In genomic region chr17:58659714-58660084, GRCh38 we compare ENCODE assay signal across 8 cellular contexts. TPM values are rescaled to one million over a fixed set of nuclear protein-coding genes. Genes with fewer than 3 reads are reported as not detected.
DNase-seq lines count a peak whose midpoint lies in the region; ATAC-seq and TF ChIP-seq lines count a peak whose summit lies in the region.
"Not testable (repeated sequence)": the region's sequence is repeated elsewhere in the genome, so short reads cannot be mapped to it uniquely, and the experiment has no call there.

No MANE protein-coding gene starts in this region.

- H3K18ac ChIP-seq in mesenchymal stem cell (ENCODE audit: low read depth in 1 of 2, low read length in 2 of 2): not testable (repeated sequence)

- peak overlapping the region; percentile 73 for H3K9ac ChIP-seq in NT2/D1 (ENCODE audit: insufficient read length, low read depth)
- peak overlapping the region; percentile 97 for H3K9ac ChIP-seq in mammary epithelial cell (ENCODE audit: insufficient read depth, low read length)
- H3K9ac ChIP-seq in mesenchymal stem cell (ENCODE audit: low read length): peak overlapping the region; percentile 96
- H3K9ac ChIP-seq in rectal smooth muscle tissue (ENCODE audit: low read length): not testable (repeated sequence)

- not testable (repeated sequence) for H3K79me1 ChIP-seq in mesenchymal stem cell (replicated peaks; ENCODE audit: low read length, poor library complexity, severe bottlenecking)

- in situ Hi-C loops in mammary epithelial cell (cut with MboI; ENCODE audit: low sequenced_read_pairs in 2 of 2): loop anchor here in 1 of 2 donors (10.0 kb wide), 1 partner anchor 135 kb away; no protein-coding TSS in a partner anchor

- 29% methylated on average over 7 of the region's 9 CpGs for WGBS in mammary epithelial cell (ENCODE audit: low coverage, missing lambda C conversion rate)
- WGBS in mesenchymal stem cell: 80% methylated on average over 9 of the region's 9 CpGs

- H3K9me2 ChIP-seq in DOHH2 (replicated peaks; ENCODE audit: control insufficient read depth, low read length): not testable (repeated sequence)

- not testable (repeated sequence) for H3K4ac ChIP-seq in mesenchymal stem cell (ENCODE audit: low read depth in 1 of 2, low read length in 2 of 2)

- not testable (repeated sequence) for H4K20me1 ChIP-seq in DOHH2 (ENCODE audit: control insufficient read depth, insufficient read depth, low read depth, low read length); mammary epithelial cell (ENCODE audit: insufficient read depth, low read length)

- intact Hi-C loops in mammary epithelial cell (cut with micrococcal nuclease): loop anchor here (1.0 kb wide), 4 partner anchors 20 to 141 kb away; partner anchors contain the start of genes RAD51C and TEX14
- intact Hi-C loops in upper lobe of right lung (cut with DNase I): not testable (repeated sequence)

- H3K4me1 Mint-ChIP-seq in activated CD8-positive, alpha-beta T cell treated with anti-CD3 and anti-CD28 coated beads, Interleukin-2, amount 10 ng/mL, durations not matched to agents 7 days and 5 days (ENCODE audit: low read depth): peaks cover 19% of the 10 kb centered on the region

- H3K36me3 ChIP-seq in DOHH2 (ENCODE audit: control insufficient read depth, low read length); NT2/D1 (ENCODE audit: insufficient read depth, insufficient read length, low read length); mammary epithelial cell (ENCODE audit: insufficient read depth, low read length); mesenchymal stem cell (ENCODE audit: control insufficient read depth in 1 of 2, insufficient read depth in 2 of 2, low read depth in 1 of 2, low read length in 2 of 2); rectal smooth muscle tissue (ENCODE audit: control insufficient read depth, insufficient read depth, low read length); upper lobe of right lung: not testable (repeated sequence)

- H3K4me2 ChIP-seq in DOHH2 (ENCODE audit: low read length) (peak overlapping the region; percentile 77), mammary epithelial cell (ENCODE audit: insufficient read depth, low read depth, low read length) (peak overlapping the region; percentile 72), mesenchymal stem cell (ENCODE audit: low read length, poor library complexity, severe bottlenecking) (peak overlapping the region; percentile 83)

- not testable (repeated sequence) for H2BK5ac ChIP-seq in mesenchymal stem cell (ENCODE audit: low read depth, low read length, poor library complexity, severe bottlenecking)

- CTCF ChIA-PET in activated CD8-positive, alpha-beta T cell treated with anti-CD3 and anti-CD28 coated beads, Interleukin-2, amount 10 ng/mL, durations not matched to agents 7 days and 5 days (lab: Charles Lee): not testable (repeated sequence)
- CTCF ChIA-PET in mammary epithelial cell (lab: Charles Lee; ENCODE audit: low non-redundant PET): interaction anchor here (0.6 kb wide), 1 partner anchor 59 kb away, joined by 12 read pairs; no protein-coding TSS in a partner anchor

- not testable (repeated sequence) for H3K9me3 ChIP-seq in DOHH2 (ENCODE audit: control insufficient read depth, insufficient read depth, low read length); NT2/D1 (ENCODE audit: insufficient read depth, low read length); mammary epithelial cell (replicated peaks; ENCODE audit: insufficient read depth, low read length); mesenchymal stem cell (ENCODE audit: control insufficient read depth, low read length); upper lobe of right lung

- not testable (repeated sequence) for H2AK5ac ChIP-seq in mesenchymal stem cell (ENCODE audit: low read length, severe bottlenecking)

- dilution Hi-C loops in mammary epithelial cell (cut with HindIII; ENCODE audit: low sequenced_read_pairs): not testable (repeated sequence)

- not testable (repeated sequence) for H3K14ac ChIP-seq in mesenchymal stem cell (ENCODE audit: low read length in 2 of 2)

- not testable (repeated sequence) for TF ChIP-seq CTCF in DOHH2 (IDR thresholded peaks at IDR 0.05; ENCODE audit: low read depth, low read length, poor library complexity, severe bottlenecking); mammary epithelial cell (conservative IDR thresholded peaks at IDR 0.05 in 1 of 2, IDR thresholded peaks at IDR 0.05 in 1 of 2; ENCODE audit: extremely low read depth in 1 of 2, insufficient read depth in 1 of 2, low read depth in 1 of 2, low read length in 2 of 2); fibroblast of villous mesenchyme (IDR thresholded peaks at IDR 0.05; ENCODE audit: insufficient read depth, low read depth, low read length); upper lobe of right lung (IDR thresholded peaks at IDR 0.05)

- H2BK12ac ChIP-seq in mesenchymal stem cell (ENCODE audit: low read length in 2 of 2): not testable (repeated sequence)

- H3K27ac ChIP-seq in DOHH2 (ENCODE audit: low read depth, low read length) (peak overlapping the region; percentile 79), mammary epithelial cell (ENCODE audit: insufficient read depth, low read depth, low read length) (peak overlapping the region; percentile 99), upper lobe of right lung (peak overlapping the region; percentile 95)
- H3K27ac ChIP-seq in mesenchymal stem cell (ENCODE audit: low read length, poor library complexity, severe bottlenecking); rectal smooth muscle tissue (ENCODE audit: low read depth, low read length): not testable (repeated sequence)

- not testable (repeated sequence) for ATAC-seq in activated CD8-positive, alpha-beta T cell treated with anti-CD3 and anti-CD28 coated beads, Interleukin-2, amount 10 ng/mL, durations not matched to agents 7 days and 5 days; upper lobe of right lung

- not testable (repeated sequence) for DNase-seq in NT2/D1 (ENCODE audit: low read depth, low spot score); activated CD8-positive, alpha-beta T cell treated with anti-CD3 and anti-CD28 coated beads, Interleukin-2, amount 10 ng/mL, durations not matched to agents 7 days and 5 days; mammary epithelial cell; fibroblast of villous mesenchyme (ENCODE audit: low read depth); mesenchymal stem cell; upper lobe of right lung

- peak overlapping the region; percentile 70 for H3K4me3 ChIP-seq in DOHH2 (ENCODE audit: low read length)
- H3K4me3 ChIP-seq in NT2/D1 (ENCODE audit: insufficient read length, low read depth): not testable (repeated sequence)
- H3K4me3 ChIP-seq in mammary epithelial cell (replicated peaks in 1 of 3; ENCODE audit: insufficient read depth in 1 of 3, low read depth in 2 of 3, low read length in 3 of 3): peak overlapping the region; percentile 22 to 40 (median 31)
- peak overlapping the region; percentile 54 for H3K4me3 ChIP-seq in fibroblast of villous mesenchyme (ENCODE audit: low read depth, low read length)
- peak overlapping the region in 1 of 2 experiments; percentile 66 for H3K4me3 ChIP-seq in mesenchymal stem cell (ENCODE audit: insufficient read depth in 1 of 2, low read depth in 1 of 2, low read length in 2 of 2)
- H3K4me3 ChIP-seq in rectal smooth muscle tissue (ENCODE audit: low read length): peak overlapping the region; percentile 44
- H3K4me3 ChIP-seq in upper lobe of right lung: peak overlapping the region; percentile 58

- H3K79me2 ChIP-seq in DOHH2 (ENCODE audit: control insufficient read depth, low read length); mammary epithelial cell (ENCODE audit: insufficient read depth, low read length): not testable (repeated sequence)

- not testable (repeated sequence) for H3F3A ChIP-seq in DOHH2 (ENCODE audit: control insufficient read depth, insufficient read depth)

- H3K4me1 ChIP-seq in DOHH2 (ENCODE audit: control insufficient read depth, low read length): peaks cover 11% of the 10 kb centered on the region
- not testable (repeated sequence) for H3K4me1 ChIP-seq in NT2/D1 (ENCODE audit: insufficient read depth, insufficient read length); mammary epithelial cell (ENCODE audit: insufficient read depth, low read length); mesenchymal stem cell (ENCODE audit: control insufficient read depth, insufficient read depth, low read depth, low read length); rectal smooth muscle tissue (ENCODE audit: control insufficient read depth, insufficient read depth, low read length); upper lobe of right lung

- POLR2A ChIA-PET in activated CD8-positive, alpha-beta T cell treated with anti-CD3 and anti-CD28 coated beads, Interleukin-2, amount 10 ng/mL, durations not matched to agents 7 days and 5 days (lab: Charles Lee): interaction anchor here (0.6 to 9.7 kb wide), 7 partner anchors 12 to 72 kb away, joined by 3 to 272 read pairs (median 4); partner anchors contain the start of genes RAD51C and TEX14

- H3K4me3 Mint-ChIP-seq in activated CD8-positive, alpha-beta T cell treated with anti-CD3 and anti-CD28 coated beads, Interleukin-2, amount 10 ng/mL, durations not matched to agents 7 days and 5 days: peak overlapping the region; percentile 65

- not testable (repeated sequence) for H2BK120ac ChIP-seq in mesenchymal stem cell (ENCODE audit: low read depth, low read length)

- H3K36me3 Mint-ChIP-seq in activated CD8-positive, alpha-beta T cell treated with anti-CD3 and anti-CD28 coated beads, Interleukin-2, amount 10 ng/mL, durations not matched to agents 7 days and 5 days (ENCODE audit: low read depth): not testable (repeated sequence)

- BruUV-seq in mammary epithelial cell (replicated peaks; lab: Mats Ljungman, UMichigan): not testable (repeated sequence)

- H3K23ac ChIP-seq in mesenchymal stem cell (ENCODE audit: low read length in 2 of 2): not testable (repeated sequence)

- not testable (repeated sequence) for H3K27me3 ChIP-seq in DOHH2 (ENCODE audit: control insufficient read depth, low read length); NT2/D1 (ENCODE audit: insufficient read depth, insufficient read length); mammary epithelial cell (ENCODE audit: insufficient read depth, low read length); mesenchymal stem cell (ENCODE audit: control insufficient read depth in 1 of 2, insufficient read depth in 1 of 2, low read length in 2 of 2); rectal smooth muscle tissue (ENCODE audit: control insufficient read depth, insufficient read depth, low read length); upper lobe of right lung

- not testable (repeated sequence) for H2BK15ac ChIP-seq in mesenchymal stem cell (ENCODE audit: low read depth, poor library complexity, severe bottlenecking)

- not testable (repeated sequence) for H3K9me3 Mint-ChIP-seq in activated CD8-positive, alpha-beta T cell treated with anti-CD3 and anti-CD28 coated beads, Interleukin-2, amount 10 ng/mL, durations not matched to agents 7 days and 5 days (ENCODE audit: insufficient read depth)

- not testable (repeated sequence) for H3K27ac Mint-ChIP-seq in activated CD8-positive, alpha-beta T cell treated with anti-CD3 and anti-CD28 coated beads, Interleukin-2, amount 10 ng/mL, durations not matched to agents 7 days and 5 days

- H2AFZ ChIP-seq in mammary epithelial cell (ENCODE audit: low read depth, low read length): peak overlapping the region; percentile 63
- H2AFZ ChIP-seq in mesenchymal stem cell (ENCODE audit: low read depth, low read length): not testable (repeated sequence)

- not testable (repeated sequence) for H4K8ac ChIP-seq in mesenchymal stem cell (ENCODE audit: low read length)

- H3K27me3 Mint-ChIP-seq in activated CD8-positive, alpha-beta T cell treated with anti-CD3 and anti-CD28 coated beads, Interleukin-2, amount 10 ng/mL, durations not matched to agents 7 days and 5 days (ENCODE audit: low read depth): not testable (repeated sequence)

- H4K91ac ChIP-seq in mesenchymal stem cell (ENCODE audit: low read length): not testable (repeated sequence)

RNA-seq across cellular contexts. Expression of gene TEX14, which starts 32.1 kb away (rescaled TPM):
- under 1 TPM; 0.10 to 0.18 TPM for total RNA-seq in activated CD8-positive, alpha-beta T cell treated with anti-CD3 and anti-CD28 coated beads, Interleukin-2, amount 10 ng/mL, durations not matched to agents 7 days and 5 days
- under 1 TPM; under 0.01 to 0.38 TPM for total RNA-seq in mammary epithelial cell
- polyA plus RNA-seq in mammary epithelial cell: 0.03 TPM
- not detected for polyA minus RNA-seq in mammary epithelial cell
- total RNA-seq in fibroblast of villous mesenchyme: under 0.01 and 0.43 TPM in 2 replicates
- 0.08 TPM for polyA plus RNA-seq in mesenchymal stem cell (2013, experiment 1 of 2)
- polyA plus RNA-seq in mesenchymal stem cell (2013, experiment 2 of 2): 0.08 TPM
- total RNA-seq in upper lobe of right lung: 1.3 TPM

RNA-seq across cellular contexts. Expression of gene RAD51C, which starts 32.7 kb away (rescaled TPM):
- 10 to 100 TPM; 70.6 to 70.8 TPM for total RNA-seq in activated CD8-positive, alpha-beta T cell treated with anti-CD3 and anti-CD28 coated beads, Interleukin-2, amount 10 ng/mL, durations not matched to agents 7 days and 5 days
- 10 to 100 TPM; 20.8 to 55.6 TPM for total RNA-seq in mammary epithelial cell
- 40.9 TPM for polyA plus RNA-seq in mammary epithelial cell
- polyA minus RNA-seq in mammary epithelial cell: 67.8 TPM
- total RNA-seq in fibroblast of villous mesenchyme: 16.1 and 25.9 TPM in 2 replicates
- polyA plus RNA-seq in mesenchymal stem cell (2013, experiment 1 of 2): 14.0 TPM
- 12.5 TPM for polyA plus RNA-seq in mesenchymal stem cell (2013, experiment 2 of 2)
- total RNA-seq in upper lobe of right lung: 15.3 TPM
